In genomic region chr12:2283910-2284309, GRCh38 we compare ENCODE assay signal across 13 cellular contexts.
DNase-seq lines count a peak whose midpoint lies in the region; ATAC-seq and TF ChIP-seq lines count a peak whose summit lies in the region.
"Had no signal": no experiment of that assay in that cellular context is flagged by ENCODE, and none has a peak within 500 bp of the region (broad histone marks: within the 10 kb centered on the region; RNA-seq: fewer than 3 reads in every experiment).

No MANE protein-coding gene starts in this region.

- H4K20me1 ChIP-seq in mammary epithelial cell (ENCODE audit: insufficient read depth, low read length): no peaks in the 10 kb centered on the region

- H3K4me3 Mint-ChIP-seq in naive thymus-derived CD4-positive, alpha-beta T cell: no peak overlapping the region
- H3K4me3 Mint-ChIP-seq: T-cell had no signal

- H3K4me1 ChIP-seq in mammary epithelial cell (ENCODE audit: insufficient read depth, low read length) (peaks cover 9% of the 10 kb centered on the region), uterus (peaks cover 9 to 27% of the 10 kb centered on the region in 2 donors), foreskin keratinocyte (no peaks in the 10 kb centered on the region)
- no peaks in the 10 kb centered on the region for H3K4me1 ChIP-seq in naive thymus-derived CD4-positive, alpha-beta T cell (ENCODE audit: control insufficient read depth in 2 of 2, insufficient read depth in 2 of 2, low read length in 2 of 2)

- no peak overlapping the region for H3K27ac ChIP-seq in mammary epithelial cell (ENCODE audit: insufficient read depth, low read depth, low read length)
- H3K27ac ChIP-seq in uterus: peak overlapping the region; percentile 74 to 83
- H3K27ac ChIP-seq in naive thymus-derived CD4-positive, alpha-beta T cell (ENCODE audit: low read depth, low read length): no peak overlapping the region
- H3K27ac ChIP-seq in foreskin keratinocyte: no peak overlapping the region

- TF ChIP-seq CTCF in mammary epithelial cell (conservative IDR thresholded peaks at IDR 0.05 in 1 of 2, IDR thresholded peaks at IDR 0.05 in 1 of 2; ENCODE audit: extremely low read depth in 1 of 2, insufficient read depth in 1 of 2, low read depth in 1 of 2, low read length in 2 of 2): no peak
- no peak for TF ChIP-seq CTCF in uterus (IDR thresholded peaks at IDR 0.05)
- no peak for TF ChIP-seq CTCF in foreskin keratinocyte (conservative IDR thresholded peaks at IDR 0.05)

- peaks cover 1 to 26% (median 8%) of the 10 kb centered on the region in 11 donors for H3K9me3 Mint-ChIP-seq in naive thymus-derived CD4-positive, alpha-beta T cell

- H3K4me2 ChIP-seq in mammary epithelial cell (ENCODE audit: insufficient read depth, low read depth, low read length): no peak overlapping the region

- H3K36me3 ChIP-seq in mammary epithelial cell (ENCODE audit: insufficient read depth, low read length) (no peaks in the 10 kb centered on the region), uterus (no peaks in the 10 kb centered on the region)
- H3K36me3 ChIP-seq in naive thymus-derived CD4-positive, alpha-beta T cell (ENCODE audit: control insufficient read depth in 2 of 3, insufficient read depth in 3 of 3, low read length in 3 of 3): no peaks in the 10 kb centered on the region

- in situ Hi-C loops in mammary epithelial cell (cut with MboI; ENCODE audit: low sequenced_read_pairs in 2 of 2): loop anchor here in 1 of 2 donors (5.0 kb wide), 1 partner anchor 227 kb away; no protein-coding TSS in a partner anchor

- H3K27me3 ChIP-seq in mammary epithelial cell (ENCODE audit: insufficient read depth, low read length) (peaks cover 2% of the 10 kb centered on the region), uterus (no peaks in the 10 kb centered on the region), foreskin keratinocyte (no peaks in the 10 kb centered on the region)
- no peaks in the 10 kb centered on the region for H3K27me3 ChIP-seq in naive thymus-derived CD4-positive, alpha-beta T cell (ENCODE audit: control insufficient read depth in 2 of 2, insufficient read depth in 2 of 2, low read length in 2 of 2)

- no peak overlapping the region for H3K27ac Mint-ChIP-seq in naive thymus-derived CD4-positive, alpha-beta T cell
- H3K27ac Mint-ChIP-seq: T-cell had no signal

- dilution Hi-C loops in mammary epithelial cell (cut with HindIII; ENCODE audit: low sequenced_read_pairs): no loop called here

- H3K9ac ChIP-seq in mammary epithelial cell (ENCODE audit: insufficient read depth, low read length): no peak overlapping the region

- ATAC-seq in naive thymus-derived CD4-positive, alpha-beta T cell: no peak
- no peak for ATAC-seq in foreskin keratinocyte
- ATAC-seq: T-cell had no signal

- peak; percentile 79 for DNase-seq in SIG-M5 treated with dmso at 0.1 percent for 504 hours (lab: John Stamatoyannopoulos, UW; ENCODE audit: unreplicated experiment)
- no peak for DNase-seq in SIG-M5 (lab: John Stamatoyannopoulos, UW)
- no peak for DNase-seq in mammary epithelial cell
- DNase-seq in mesenteric fat pad (ENCODE audit: low spot score): peak; percentile 82
- DNase-seq in uterus: peak in 1 of 2 donors; percentile 32
- no peak for DNase-seq in naive thymus-derived CD4-positive, alpha-beta T cell
- DNase-seq in LoVo (ENCODE audit: low spot score): no peak
- no peak for DNase-seq in foreskin keratinocyte
- DNase-seq: activated T-cell treated with anti-CD3 and anti-CD28 coated beads for 4 hours; effector CD4-positive, alpha-beta T cell; NCI-H2029 treated with DMSO at 0.1 percent for 48 hours; T-cell had no signal

- 17% methylated on average over 10 of the region's 10 CpGs for WGBS in mammary epithelial cell (ENCODE audit: low coverage, missing lambda C conversion rate)

- no peak for TF ChIP-seq POLR2A in uterus (IDR thresholded peaks at IDR 0.05)

- peak overlapping the region; percentile 53 for H2AFZ ChIP-seq in mammary epithelial cell (ENCODE audit: low read depth, low read length)

- H3K4me1 Mint-ChIP-seq in naive thymus-derived CD4-positive, alpha-beta T cell: peaks cover 0 to 7% (median 0%) of the 10 kb centered on the region in 7 donors

- H3K79me2 ChIP-seq in mammary epithelial cell (ENCODE audit: insufficient read depth, low read length): no peaks in the 10 kb centered on the region

- CTCF ChIA-PET in mammary epithelial cell (lab: Charles Lee; ENCODE audit: low non-redundant PET): no interaction called here
- CTCF ChIA-PET in naive thymus-derived CD4-positive, alpha-beta T cell (lab: Charles Lee): interaction anchor here (0.9 kb wide), 1 partner anchor 488 kb away, joined by 3 read pairs; no protein-coding TSS in a partner anchor

- no peak overlapping the region for H3K4me3 ChIP-seq in mammary epithelial cell (replicated peaks in 1 of 3; ENCODE audit: insufficient read depth in 1 of 3, low read depth in 2 of 3, low read length in 3 of 3)
- H3K4me3 ChIP-seq in uterus: no peak overlapping the region
- H3K4me3 ChIP-seq in naive thymus-derived CD4-positive, alpha-beta T cell (ENCODE audit: low read length): no peak overlapping the region
- H3K4me3 ChIP-seq: GM12878 had no signal

- POLR2A ChIA-PET in naive thymus-derived CD4-positive, alpha-beta T cell (lab: Charles Lee): no interaction called here

- H3K36me3 Mint-ChIP-seq in naive thymus-derived CD4-positive, alpha-beta T cell: no peaks in the 10 kb centered on the region
- H3K36me3 Mint-ChIP-seq: T-cell had no signal

- peaks cover 20 to 36% (median 23%) of the 10 kb centered on the region in 5 donors for H3K27me3 Mint-ChIP-seq in naive thymus-derived CD4-positive, alpha-beta T cell

- no TSS peak for BruUV-seq in mammary epithelial cell (replicated peaks; lab: Mats Ljungman, UMichigan)

- H3K9me3 ChIP-seq in mammary epithelial cell (replicated peaks; ENCODE audit: insufficient read depth, low read length) (no peaks in the 10 kb centered on the region), uterus (no peaks in the 10 kb centered on the region)
- no peaks in the 10 kb centered on the region for H3K9me3 ChIP-seq in naive thymus-derived CD4-positive, alpha-beta T cell (ENCODE audit: control insufficient read depth in 2 of 3, low read length in 3 of 3)

- intact Hi-C loops in mammary epithelial cell (cut with micrococcal nuclease): loop anchor here (1.0 to 10.0 kb wide), 7 partner anchors 77 to 649 kb away; no protein-coding TSS in a partner anchor
- intact Hi-C loops in uterus (cut with DNase I; ENCODE audit: low total_unique reads): no loop called here
- intact Hi-C loops in naive thymus-derived CD4-positive, alpha-beta T cell (cut with micrococcal nuclease): no loop called here

Comparison
In these comparisons a context has a peak if more than half of its experiments do, and no peak if none do; other contexts are left out.
1. DNase-seq: peak in SIG-M5 treated with dmso at 0.1 percent for 504 hours (single experiment) and mesenteric fat pad (single experiment); none in SIG-M5 (single experiment), mammary epithelial cell (single experiment), naive thymus-derived CD4-positive, alpha-beta T cell (0 of 9), LoVo (single experiment) and foreskin keratinocyte (0 of 2).
2. H3K27ac ChIP-seq: peak in uterus (2 of 2); none in mammary epithelial cell (single experiment), naive thymus-derived CD4-positive, alpha-beta T cell (single experiment) and foreskin keratinocyte (single experiment).